In genomic region chr17:20074001-20074400, GRCh38 we compare ENCODE assay signal across 12 cellular contexts.
DNase-seq lines count a peak whose midpoint lies in the region; ATAC-seq and TF ChIP-seq lines count a peak whose summit lies in the region.
"Had no signal": no experiment of that assay in that cellular context is flagged by ENCODE, and none has a peak within 500 bp of the region (broad histone marks: within the 10 kb centered on the region; RNA-seq: fewer than 3 reads in every experiment).

No MANE protein-coding gene starts in this region.

- H3K4me1 ChIP-seq in lower lobe of right lung (peaks cover 23% of the 10 kb centered on the region), thoracic aorta (ENCODE audit: control insufficient read depth in 1 of 2, low read depth in 2 of 2) (peaks cover 36 to 60% of the 10 kb centered on the region in 2 donors)

- no peaks in the 10 kb centered on the region for H3K9me3 Mint-ChIP-seq in activated CD8-positive, alpha-beta memory T cell treated with anti-CD3 and anti-CD28 coated beads, Interleukin-2, amount 10 ng/mL, durations not matched to agents 7 days and 5 days (ENCODE audit: low read depth)
- H3K9me3 Mint-ChIP-seq in activated naive CD8-positive, alpha-beta T cell treated with anti-CD3 and anti-CD28 coated beads, Interleukin-2, amount 10 ng/mL, durations not matched to agents 7 days and 5 days, result no peaks in the 10 kb centered on the region
- H3K9me3 Mint-ChIP-seq: WTC11 had no signal

- CTCF ChIA-PET in activated CD8-positive, alpha-beta memory T cell treated with anti-CD3 and anti-CD28 coated beads, Interleukin-2, amount 10 ng/mL, durations not matched to agents 7 days and 5 days (lab: Charles Lee), result interaction anchor here (3.5 kb wide), 1 partner anchor 64 kb away, joined by 18 read pairs; the partner anchor contains the start of gene SPECC1

- TF ChIP-seq CTCF in lower lobe of right lung (IDR thresholded peaks at IDR 0.05), result no peak
- no peak for TF ChIP-seq CTCF in thoracic aorta (IDR thresholded peaks at IDR 0.05)

- peak overlapping the region; percentile 89 for H3K27ac Mint-ChIP-seq in activated CD8-positive, alpha-beta memory T cell treated with anti-CD3 and anti-CD28 coated beads, Interleukin-2, amount 10 ng/mL, durations not matched to agents 7 days and 5 days
- H3K27ac Mint-ChIP-seq in activated naive CD8-positive, alpha-beta T cell treated with anti-CD3 and anti-CD28 coated beads, Interleukin-2, amount 10 ng/mL, durations not matched to agents 7 days and 5 days, result peak overlapping the region; percentile 91
- H3K27ac Mint-ChIP-seq: WTC11 had no signal

- POLR2A ChIA-PET in activated naive CD8-positive, alpha-beta T cell treated with anti-CD3 and anti-CD28 coated beads, Interleukin-2, amount 10 ng/mL, durations not matched to agents 7 days and 5 days (lab: Charles Lee), result no interaction called here

- H3K4me1 Mint-ChIP-seq in activated CD8-positive, alpha-beta memory T cell treated with anti-CD3 and anti-CD28 coated beads, Interleukin-2, amount 10 ng/mL, durations not matched to agents 7 days and 5 days, result peaks cover 35% of the 10 kb centered on the region
- H3K4me1 Mint-ChIP-seq in activated naive CD8-positive, alpha-beta T cell treated with anti-CD3 and anti-CD28 coated beads, Interleukin-2, amount 10 ng/mL, durations not matched to agents 7 days and 5 days, result peaks cover 26% of the 10 kb centered on the region

- H3K27ac ChIP-seq in lower lobe of right lung (peak overlapping the region; percentile 54), thoracic aorta (peak overlapping the region; percentile 70 to 78)
- H3K27ac ChIP-seq: brain microvascular endothelial cell, PC-9 had no signal

- no peaks in the 10 kb centered on the region for H3K9me3 ChIP-seq in lower lobe of right lung
- H3K9me3 ChIP-seq in thoracic aorta, result no peaks in the 10 kb centered on the region

- DNase-seq in activated CD8-positive, alpha-beta memory T cell treated with anti-CD3 and anti-CD28 coated beads, Interleukin-2, amount 10 ng/mL, durations not matched to agents 7 days and 5 days, result no peak
- no peak for DNase-seq in activated CD8-positive, alpha-beta memory T cell treated with anti-CD3 and anti-CD28 coated beads for 24 hours
- no peak for DNase-seq in activated naive CD8-positive, alpha-beta T cell treated with anti-CD3 and anti-CD28 coated beads, Interleukin-2, amount 10 ng/mL, durations not matched to agents 7 days and 5 days
- no peak for DNase-seq in lower lobe of right lung
- no peak for DNase-seq in thoracic aorta (ENCODE audit: low spot score)
- DNase-seq in kidney tubule cell (ENCODE audit: low spot score), result no peak
- DNase-seq: NCI-H1092, PC-9 had no signal

- no peaks in the 10 kb centered on the region for H3K36me3 ChIP-seq in lower lobe of right lung
- H3K36me3 ChIP-seq in thoracic aorta, result no peaks in the 10 kb centered on the region
- H3K36me3 ChIP-seq: brain microvascular endothelial cell had no signal

- H3K36me3 Mint-ChIP-seq in activated CD8-positive, alpha-beta memory T cell treated with anti-CD3 and anti-CD28 coated beads, Interleukin-2, amount 10 ng/mL, durations not matched to agents 7 days and 5 days, result peaks cover 2% of the 10 kb centered on the region
- H3K36me3 Mint-ChIP-seq in activated naive CD8-positive, alpha-beta T cell treated with anti-CD3 and anti-CD28 coated beads, Interleukin-2, amount 10 ng/mL, durations not matched to agents 7 days and 5 days, result no peaks in the 10 kb centered on the region
- H3K36me3 Mint-ChIP-seq: WTC11 had no signal

- no peak for ATAC-seq in activated CD8-positive, alpha-beta memory T cell treated with anti-CD3 and anti-CD28 coated beads, Interleukin-2, amount 10 ng/mL, durations not matched to agents 7 days and 5 days
- no peak for ATAC-seq in activated naive CD8-positive, alpha-beta T cell treated with anti-CD3 and anti-CD28 coated beads, Interleukin-2, amount 10 ng/mL, durations not matched to agents 7 days and 5 days (ENCODE audit: low read depth)
- ATAC-seq in lower lobe of right lung, result peak in 1 of 2 donors; percentile 29
- peak; percentile 47 for ATAC-seq in thoracic aorta (ENCODE audit: insufficient number of reproducible peaks, low FRiP score, low read depth)
- no peak for ATAC-seq in HG03442 (IDR thresholded peaks at IDR 0.05; ENCODE audit: unreplicated experiment)
- ATAC-seq in HG02840 (IDR thresholded peaks at IDR 0.05; ENCODE audit: low FRiP score, unreplicated experiment), result no peak

- H3K4me3 ChIP-seq in lower lobe of right lung (peak overlapping the region; percentile 44), thoracic aorta (peak overlapping the region; percentile 59)
- H3K4me3 ChIP-seq: PC-9 had no signal

- H3K27me3 Mint-ChIP-seq in activated CD8-positive, alpha-beta memory T cell treated with anti-CD3 and anti-CD28 coated beads, Interleukin-2, amount 10 ng/mL, durations not matched to agents 7 days and 5 days, result no peaks in the 10 kb centered on the region
- H3K27me3 Mint-ChIP-seq in activated naive CD8-positive, alpha-beta T cell treated with anti-CD3 and anti-CD28 coated beads, Interleukin-2, amount 10 ng/mL, durations not matched to agents 7 days and 5 days, result peaks cover 1% of the 10 kb centered on the region

- peak overlapping the region; percentile 69 for H3K4me3 Mint-ChIP-seq in activated CD8-positive, alpha-beta memory T cell treated with anti-CD3 and anti-CD28 coated beads, Interleukin-2, amount 10 ng/mL, durations not matched to agents 7 days and 5 days
- peak overlapping the region; percentile 78 for H3K4me3 Mint-ChIP-seq in activated naive CD8-positive, alpha-beta T cell treated with anti-CD3 and anti-CD28 coated beads, Interleukin-2, amount 10 ng/mL, durations not matched to agents 7 days and 5 days
- H3K4me3 Mint-ChIP-seq: WTC11 had no signal

- intact Hi-C loops in lower lobe of right lung (cut with DNase I), result no loop called here

- no peaks in the 10 kb centered on the region for H3K27me3 ChIP-seq in lower lobe of right lung (ENCODE audit: low read depth)
- H3K27me3 ChIP-seq in thoracic aorta (replicated peaks; ENCODE audit: insufficient read depth), result no peaks in the 10 kb centered on the region
- H3K27me3 ChIP-seq: brain microvascular endothelial cell had no signal
